Comparison of ENCODE assay signal across 8 cellular contexts in genomic region chr16:30065112-30065942, GRCh38. TPM values are rescaled to one million over a fixed set of nuclear protein-coding genes. Genes with fewer than 3 reads are reported as not detected.
DNase-seq lines count a peak whose midpoint lies in the region; ATAC-seq and TF ChIP-seq lines count a peak whose summit lies in the region.

Gene ALDOA (plus strand): TSS chr16:30065760. CDS start chr16:30066898, 1,138 bp downstream.

- H3K36me3 ChIP-seq in BJ (ENCODE audit: control insufficient read depth, insufficient read depth, low read length) = peaks cover 33% of the 10 kb centered on the region

- H3K27me3 Mint-ChIP-seq in activated CD4-positive, alpha-beta T cell treated with anti-CD3 and anti-CD28 coated beads, Interleukin-2, amount 10 ng/mL, durations not matched to agents 7 days and 5 days = no peaks in the 10 kb centered on the region

- H3K4me3 ChIP-seq in BJ (ENCODE audit: low read depth, low read length) = peak within 1 kb of the TSS; percentile 99

- H3K4me1 Mint-ChIP-seq in activated CD4-positive, alpha-beta T cell treated with anti-CD3 and anti-CD28 coated beads, Interleukin-2, amount 10 ng/mL, durations not matched to agents 7 days and 5 days = peaks cover 41% of the 10 kb centered on the region

- no peaks in the 10 kb centered on the region for H3K9me3 Mint-ChIP-seq in activated CD4-positive, alpha-beta T cell treated with anti-CD3 and anti-CD28 coated beads, Interleukin-2, amount 10 ng/mL, durations not matched to agents 7 days and 5 days

- H3K27me3 ChIP-seq in BJ (ENCODE audit: control insufficient read depth, insufficient read depth, low read length) = no peaks in the 10 kb centered on the region

- peak within 1 kb of the TSS; percentile 99 for H3K4me3 Mint-ChIP-seq in activated CD4-positive, alpha-beta T cell treated with anti-CD3 and anti-CD28 coated beads, Interleukin-2, amount 10 ng/mL, durations not matched to agents 7 days and 5 days

- H3K27ac Mint-ChIP-seq in activated CD4-positive, alpha-beta T cell treated with anti-CD3 and anti-CD28 coated beads, Interleukin-2, amount 10 ng/mL, durations not matched to agents 7 days and 5 days = peak within 1 kb of the TSS; percentile 99

- TF ChIP-seq CTCF in BJ (IDR thresholded peaks at IDR 0.05; ENCODE audit: insufficient read depth, low read depth, low read length) = no peak

- peak; percentile 92 for DNase-seq in BJ (ENCODE audit: low read depth)
- peak; percentile 99 for DNase-seq in NCI-H69 (lab: John Stamatoyannopoulos, UW)
- DNase-seq in activated CD4-positive, alpha-beta T cell treated with anti-CD3 and anti-CD28 coated beads, Interleukin-2, amount 10 ng/mL, durations not matched to agents 7 days and 5 days = peak; percentile 96
- peak; percentile 83 for DNase-seq in cortex of kidney (lab: John Stamatoyannopoulos, UW)
- DNase-seq in left lobe of liver (ENCODE audit: low spot score) = peak; percentile 98
- peak; percentile 94 for DNase-seq in stimulated activated CD4-positive, alpha-beta T cell treated with anti-CD3 and anti-CD28 coated beads, Interleukin-2, amount 100 ng/mL, for 4 hours (ENCODE audit: low read depth)

- POLR2A ChIA-PET in BJ (lab: Charles Lee) = interaction anchor here (0.6 to 1.3 kb wide), 10 partner anchors 10 to 1252 kb away, joined by 3 to 33 read pairs (median 4); partner anchors contain the start of gene TBX6
- POLR2A ChIA-PET in activated CD4-positive, alpha-beta T cell treated with anti-CD3 and anti-CD28 coated beads, Interleukin-2, amount 10 ng/mL, durations not matched to agents 7 days and 5 days (lab: Charles Lee) = interaction anchor here (0.6 to 1.8 kb wide), 8 partner anchors 10 to 103 kb away, joined by 3 to 8 read pairs (median 4); partner anchors contain the start of genes PPP4C, TBX6 and TMEM219

- CTCF ChIA-PET in BJ (lab: Yijun Ruan, JAX) = interaction anchor here (1.1 to 2.0 kb wide), 6 partner anchors 8 to 253 kb away, joined by 3 to 10 read pairs (median 4); partner anchors contain the start of genes PRRT2 and TBX6
- CTCF ChIA-PET in activated CD4-positive, alpha-beta T cell treated with anti-CD3 and anti-CD28 coated beads, Interleukin-2, amount 10 ng/mL, durations not matched to agents 7 days and 5 days (lab: Charles Lee) = interaction anchor here (1.0 to 4.1 kb wide), 8 partner anchors 10 to 311 kb away, joined by 3 to 39 read pairs (median 4); partner anchors contain the start of genes TAOK2, TBX6 and TLCD3B

- ATAC-seq in GM19324 (IDR thresholded peaks at IDR 0.05; ENCODE audit: low FRiP score, unreplicated experiment) = peak; percentile 85
- peak; percentile 62 for ATAC-seq in HG03469 (IDR thresholded peaks at IDR 0.05; ENCODE audit: unreplicated experiment)
- peak; percentile 88 for ATAC-seq in left lobe of liver

- peaks cover 54% of the 10 kb centered on the region for H3K36me3 Mint-ChIP-seq in activated CD4-positive, alpha-beta T cell treated with anti-CD3 and anti-CD28 coated beads, Interleukin-2, amount 10 ng/mL, durations not matched to agents 7 days and 5 days (ENCODE audit: low read depth)

RNA-seq across cellular contexts. Expression of gene ALDOA, which starts in this region (rescaled TPM):
- polyA plus RNA-seq in BJ (2011; rRNA removed) = 754 and 1,788 TPM in 2 replicates
- 1,262 and 1,289 TPM in 2 replicates for polyA minus RNA-seq in BJ (2011; rRNA and poly(A)+ RNA removed)
- 1,000 to 10,000 TPM; 1,139 to 1,329 TPM for total RNA-seq in activated CD4-positive, alpha-beta T cell treated with anti-CD3 and anti-CD28 coated beads, Interleukin-2, amount 10 ng/mL, durations not matched to agents 7 days and 5 days
- total RNA-seq in left lobe of liver = 176 TPM

Comparison
In these comparisons a context has a peak if more than half of its experiments do, and no peak if none do; other contexts are left out.
1. Peak in every context shown above with its lines: DNase-seq, ATAC-seq and H3K4me3 ChIP-seq.